Comparison of ENCODE assay signal across 8 cellular contexts in the genomic region with DNA sequence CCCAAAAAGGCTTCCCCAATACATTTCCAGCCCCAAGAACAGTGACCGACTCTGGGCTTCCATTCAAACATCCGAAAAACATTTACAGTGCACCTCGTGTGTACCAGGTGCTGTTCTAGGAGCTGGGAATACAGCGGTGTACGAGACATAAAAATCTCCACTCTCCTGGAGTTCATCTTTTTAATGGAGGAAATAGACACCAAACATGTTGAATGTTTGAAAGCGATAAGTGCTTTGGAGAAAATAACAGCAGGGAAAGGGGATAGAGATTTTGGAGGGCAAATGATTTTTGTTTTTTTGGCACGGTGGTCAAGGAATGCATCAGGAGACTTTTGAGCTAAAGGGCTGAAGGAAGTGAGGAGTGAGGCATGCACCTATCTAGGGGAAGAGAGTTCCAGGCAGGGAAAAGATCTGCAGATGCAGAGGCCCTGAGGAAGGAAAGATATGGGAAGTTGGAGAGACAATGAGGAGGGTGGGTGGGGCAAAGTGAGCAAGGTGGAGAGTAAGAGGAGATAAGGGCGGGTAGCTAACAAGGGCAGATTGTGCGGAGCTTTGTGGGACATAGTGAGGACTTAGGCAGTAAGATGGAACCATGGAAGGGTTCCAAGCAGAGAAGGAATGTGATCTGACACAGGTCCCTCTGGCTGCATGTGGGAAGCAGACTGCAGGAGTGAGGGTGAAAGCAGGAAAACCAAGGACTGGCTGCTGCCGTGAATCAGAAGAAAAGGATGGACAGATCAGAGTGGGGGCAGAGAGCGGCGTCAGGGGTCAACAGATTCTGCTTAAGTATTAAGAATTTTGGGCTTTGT.
DNase-seq lines count a peak whose midpoint lies in the region; ATAC-seq and TF ChIP-seq lines count a peak whose summit lies in the region.

No MANE protein-coding gene starts in this region.

- H3K79me2 ChIP-seq in DND-41 (ENCODE audit: insufficient read depth, low read length) (peaks cover 42% of the 10 kb centered on the region), OCI-LY3 (ENCODE audit: low read length) (peaks cover 47% of the 10 kb centered on the region)

- peak overlapping the region; percentile 95 to 99 for H3K4me3 ChIP-seq in DND-41 (ENCODE audit: low read depth in 1 of 2, low read length in 2 of 2)
- H3K4me3 ChIP-seq in OCI-LY3 (ENCODE audit: low read length), result peak overlapping the region; percentile 79
- H3K4me3 ChIP-seq in endocrine pancreas (ENCODE audit: control insufficient read depth, insufficient read depth, low read length), result peak overlapping the region; percentile 79

- TF ChIP-seq CTCF in DND-41 (IDR thresholded peaks at IDR 0.05; ENCODE audit: borderline replicate concordance, extremely low read depth, low read length, poor library complexity, severe bottlenecking) (no peak), OCI-LY3 (IDR thresholded peaks at IDR 0.05; ENCODE audit: low read depth, low read length) (no peak), nephron progenitor cell (IDR thresholded peaks at IDR 0.05) (no peak)

- H3K9me3 ChIP-seq in DND-41 (ENCODE audit: insufficient read depth, low read length, severe bottlenecking) (no peaks in the 10 kb centered on the region), OCI-LY3 (ENCODE audit: insufficient read depth, low read length) (no peaks in the 10 kb centered on the region), endocrine pancreas (ENCODE audit: control insufficient read depth, low read length) (no peaks in the 10 kb centered on the region)

- H3K9me3 Mint-ChIP-seq in nephron progenitor cell, result no peaks in the 10 kb centered on the region

- ATAC-seq in DND-41 (ENCODE audit: insufficient read depth, low read depth), result no peak

- H3K27ac Mint-ChIP-seq in nephron progenitor cell, result peak overlapping the region; percentile 95

- DNase-seq in DND-41, result no peak
- DNase-seq in nephron progenitor cell, result no peak
- DNase-seq in D341Med (ENCODE audit: low spot score), result no peak
- no peak for DNase-seq in activated gamma-delta T cell treated with Interleukin-2 at 50 U/mL for 16 hours
- DNase-seq in amniotic stem cell (lab: John Stamatoyannopoulos, UW), result no peak
- no peak for DNase-seq in kidney glomerular epithelial cell (lab: John Stamatoyannopoulos, UW)

- H3K4me2 ChIP-seq in DND-41 (ENCODE audit: insufficient read depth, low read length) (peak overlapping the region; percentile 83), OCI-LY3 (ENCODE audit: low read length) (peak overlapping the region; percentile 96)

- peak overlapping the region; percentile 82 for H2AFZ ChIP-seq in DND-41 (ENCODE audit: low read depth, low read length)
- H2AFZ ChIP-seq in OCI-LY3 (ENCODE audit: low read depth, low read length), result peak overlapping the region; percentile 91

- peaks cover 48% of the 10 kb centered on the region for H3K4me1 Mint-ChIP-seq in nephron progenitor cell

- H4K20me1 ChIP-seq in DND-41 (ENCODE audit: insufficient read depth, low read length) (peaks cover 36% of the 10 kb centered on the region), OCI-LY3 (ENCODE audit: insufficient read depth, low read length) (peaks cover 32% of the 10 kb centered on the region)

- H3K4me1 ChIP-seq in DND-41 (ENCODE audit: insufficient read depth, low read length) (peaks cover 45% of the 10 kb centered on the region), OCI-LY3 (ENCODE audit: low read length) (peaks cover 30% of the 10 kb centered on the region), endocrine pancreas (ENCODE audit: control insufficient read depth, insufficient read depth, low read length) (no peaks in the 10 kb centered on the region)

- H3K27ac ChIP-seq in DND-41 (ENCODE audit: low read length), result peak overlapping the region; percentile 90
- H3K27ac ChIP-seq in OCI-LY3 (ENCODE audit: low read length), result peak overlapping the region; percentile 48

- peaks cover 3% of the 10 kb centered on the region for H3K27me3 Mint-ChIP-seq in nephron progenitor cell (ENCODE audit: low read depth, poor library complexity)

- H3K27me3 ChIP-seq in DND-41 (ENCODE audit: insufficient read depth, low read length, poor library complexity) (no peaks in the 10 kb centered on the region), OCI-LY3 (ENCODE audit: low read depth, low read length) (no peaks in the 10 kb centered on the region), endocrine pancreas (ENCODE audit: control insufficient read depth, insufficient read depth, low read length) (no peaks in the 10 kb centered on the region)

- H3K36me3 ChIP-seq in DND-41 (ENCODE audit: insufficient read depth, low read length) (peaks cover 4% of the 10 kb centered on the region; the same call in 1 of the 2 replicates), OCI-LY3 (replicated peaks; ENCODE audit: low read depth, low read length) (peaks cover 3% of the 10 kb centered on the region), endocrine pancreas (ENCODE audit: control insufficient read depth, insufficient read depth, low read length) (no peaks in the 10 kb centered on the region)

- peak overlapping the region; percentile 71 for H3K9ac ChIP-seq in DND-41 (ENCODE audit: low read depth, low read length)
- H3K9ac ChIP-seq in OCI-LY3 (ENCODE audit: low read length), result peak overlapping the region; percentile 88
- peak overlapping the region; percentile 79 for H3K9ac ChIP-seq in endocrine pancreas (ENCODE audit: control insufficient read depth, insufficient read depth, low read length)

- peak overlapping the region; percentile 96 for H3K4me3 Mint-ChIP-seq in nephron progenitor cell

- H3K36me3 Mint-ChIP-seq in nephron progenitor cell (ENCODE audit: low read depth), result no peaks in the 10 kb centered on the region
